9 cellular contexts compared by ENCODE assay signal in the genomic region with DNA sequence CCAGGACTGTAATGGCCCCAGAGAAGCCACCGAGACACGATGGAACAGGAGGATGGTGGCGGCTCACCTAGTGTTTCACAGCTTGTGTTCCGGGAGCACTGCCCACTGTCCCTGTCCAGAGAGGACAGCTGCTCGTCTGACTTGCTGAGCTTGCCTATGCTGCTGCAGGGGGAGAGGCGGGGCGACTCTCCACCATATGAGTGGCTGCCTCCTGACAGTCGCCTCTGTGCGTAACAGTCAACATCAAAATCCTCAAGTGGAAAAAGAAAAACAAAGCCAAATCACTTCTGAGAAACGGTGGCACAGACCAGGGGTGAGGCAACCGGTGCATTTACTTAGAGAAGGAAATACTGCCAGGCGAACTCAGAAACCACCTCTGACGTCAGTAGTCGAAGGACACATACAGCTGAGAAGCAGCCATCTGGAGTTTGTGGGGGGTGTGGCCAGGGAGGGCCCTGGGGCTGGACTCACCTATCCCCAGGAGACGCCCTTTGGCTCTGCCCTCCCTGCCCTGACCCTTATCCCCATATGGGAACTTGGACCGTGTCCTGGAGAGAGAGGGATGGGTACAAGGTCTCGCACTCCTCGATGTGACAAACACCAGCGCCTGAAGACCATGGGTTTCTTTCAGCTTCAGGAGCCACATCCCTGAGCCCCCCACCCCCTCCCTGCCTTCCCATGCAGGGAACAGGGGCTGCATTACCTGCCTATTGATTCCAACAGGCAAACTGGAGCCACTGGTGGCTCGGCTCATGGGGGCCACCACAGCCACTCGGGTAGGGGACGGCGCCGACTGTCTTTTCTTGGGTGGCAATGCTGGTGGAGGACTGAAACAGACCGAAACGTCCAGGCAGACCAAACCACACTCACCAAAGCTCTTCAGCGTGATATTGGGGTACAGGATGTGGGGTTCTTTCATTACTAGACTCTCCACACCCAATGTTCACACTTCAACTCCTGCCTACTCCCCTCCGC.
DNase-seq lines count a peak whose midpoint lies in the region; ATAC-seq and TF ChIP-seq lines count a peak whose summit lies in the region.
"Had no signal": no experiment of that assay in that cellular context is flagged by ENCODE, and none has a peak within 500 bp of the region (broad histone marks: within the 10 kb centered on the region; RNA-seq: fewer than 3 reads in every experiment).

No MANE protein-coding gene starts in this region.

- no peaks in the 10 kb centered on the region for H3K9me3 ChIP-seq in left ventricle myocardium inferior (replicated peaks)

- no peak overlapping the region for H3K4me3 ChIP-seq in left ventricle myocardium inferior

- CTCF ChIA-PET in Calu3 (lab: Charles Lee), result no interaction called here

- in situ Hi-C loops in Caki2 (cut with HindIII; ENCODE audit: low pct_unique_long_range_greater_than_20kb, low sequenced_read_pairs), result no loop called here

- peaks cover 16% of the 10 kb centered on the region for H3K36me3 Mint-ChIP-seq in IgD-negative memory B cell
- H3K36me3 Mint-ChIP-seq in activated T-cell treated with anti-CD3 and anti-CD28 coated beads, Interleukin-2, amount 50 U/mL, for 4 hours (ENCODE audit: insufficient read depth), result peaks cover 37% of the 10 kb centered on the region
- H3K36me3 Mint-ChIP-seq in Calu3 (ENCODE audit: insufficient read depth, unreplicated experiment), result peaks cover 11% of the 10 kb centered on the region

- H3K36me3 ChIP-seq in left ventricle myocardium inferior, result peaks cover 58% of the 10 kb centered on the region

- peak overlapping the region in 3 of 4 donors; percentile 58 to 87 (median 82) for H3K4me3 Mint-ChIP-seq in IgD-negative memory B cell
- H3K4me3 Mint-ChIP-seq in activated T-cell treated with anti-CD3 and anti-CD28 coated beads, Interleukin-2, amount 50 U/mL, for 4 hours, result peak overlapping the region; percentile 44
- H3K4me3 Mint-ChIP-seq in Calu3 (ENCODE audit: low read depth, unreplicated experiment), result no peak overlapping the region
- H3K4me3 Mint-ChIP-seq: activated naive CD8-positive, alpha-beta T cell had no signal

- intact Hi-C loops in left ventricle myocardium inferior (cut with micrococcal nuclease), result no loop called here
- intact Hi-C loops in Calu3 (cut with micrococcal nuclease; ENCODE audit: unreplicated experiment), result no loop called here

- TF ChIP-seq CTCF in left ventricle myocardium inferior (IDR thresholded peaks at IDR 0.05; ENCODE audit: borderline replicate concordance) (no peak), Calu3 (IDR thresholded peaks at IDR 0.05; ENCODE audit: unreplicated experiment) (no peak)

- DNase-seq in Caki2 (ENCODE audit: low read depth) (peak; percentile 86), left ventricle myocardium inferior (no peak), Calu3 (no peak), NCI-H1694 treated with DMSO at 0.1 percent for 48 hours (lab: John Stamatoyannopoulos, UW) (no peak), globus pallidus (ENCODE audit: low spot score) (no peak)
- peak; percentile 54 for DNase-seq in activated T-cell treated with anti-CD3 and anti-CD28 coated beads, Interleukin-2, amount 50 U/mL, for 4 hours
- peak; percentile 31 to 55 for DNase-seq in stimulated activated CD8-positive, alpha-beta memory T cell treated with anti-CD3 and anti-CD28 coated beads, Interleukin-2, amount 100 ng/mL, for 1 hour (ENCODE audit: low read depth in 2 of 2)

- peak overlapping the region; percentile 45 for H3K27ac ChIP-seq in left ventricle myocardium inferior (replicated peaks)

- no peaks in the 10 kb centered on the region for H3K9me3 Mint-ChIP-seq in IgD-negative memory B cell
- H3K9me3 Mint-ChIP-seq in activated T-cell treated with anti-CD3 and anti-CD28 coated beads, Interleukin-2, amount 50 U/mL, for 4 hours, result no peaks in the 10 kb centered on the region
- H3K9me3 Mint-ChIP-seq in Calu3 (ENCODE audit: low read depth, unreplicated experiment), result no peaks in the 10 kb centered on the region

- H3K4me1 ChIP-seq in left ventricle myocardium inferior, result peaks cover 77% of the 10 kb centered on the region

- H3K4me1 Mint-ChIP-seq in IgD-negative memory B cell (peaks cover 44 to 50% (median 48%) of the 10 kb centered on the region in 3 donors), Calu3 (ENCODE audit: low read depth, unreplicated experiment) (no peaks in the 10 kb centered on the region)
- H3K4me1 Mint-ChIP-seq in activated T-cell treated with anti-CD3 and anti-CD28 coated beads, Interleukin-2, amount 50 U/mL, for 4 hours (ENCODE audit: low read depth), result peaks cover 38% of the 10 kb centered on the region

- peak; percentile 63 to 68 for ATAC-seq in activated T-cell treated with anti-CD3 and anti-CD28 coated beads, Interleukin-2, amount 50 U/mL, for 4 hours

- no peaks in the 10 kb centered on the region for H3K27me3 Mint-ChIP-seq in IgD-negative memory B cell
- H3K27me3 Mint-ChIP-seq in activated T-cell treated with anti-CD3 and anti-CD28 coated beads, Interleukin-2, amount 50 U/mL, for 4 hours (ENCODE audit: low read depth), result no peaks in the 10 kb centered on the region
- no peaks in the 10 kb centered on the region for H3K27me3 Mint-ChIP-seq in Calu3 (ENCODE audit: unreplicated experiment)
- H3K27me3 Mint-ChIP-seq: activated naive CD8-positive, alpha-beta T cell had no signal

- H3K27me3 ChIP-seq in left ventricle myocardium inferior (ENCODE audit: low read depth), result no peaks in the 10 kb centered on the region

- H3K27ac Mint-ChIP-seq in IgD-negative memory B cell (peak overlapping the region; percentile 96 to 99 (median 96)), Calu3 (ENCODE audit: unreplicated experiment) (no peak overlapping the region)

- BruUV-seq in Calu3 (replicated peaks; lab: Mats Ljungman, UMichigan), result no TSS peak

Comparison
In these comparisons a context has a peak if more than half of its experiments do, and no peak if none do; other contexts are left out.
1. DNase-seq: peak in Caki2 (single experiment), activated T-cell treated with anti-CD3 and anti-CD28 coated beads, Interleukin-2, amount 50 U/mL, for 4 hours (single experiment) and stimulated activated CD8-positive, alpha-beta memory T cell treated with anti-CD3 and anti-CD28 coated beads, Interleukin-2, amount 100 ng/mL, for 1 hour (2 of 2); none in left ventricle myocardium inferior (single experiment), Calu3 (single experiment), NCI-H1694 treated with DMSO at 0.1 percent for 48 hours (single experiment) and globus pallidus (single experiment).